29 cellular contexts compared by ENCODE assay signal in the genomic region with DNA sequence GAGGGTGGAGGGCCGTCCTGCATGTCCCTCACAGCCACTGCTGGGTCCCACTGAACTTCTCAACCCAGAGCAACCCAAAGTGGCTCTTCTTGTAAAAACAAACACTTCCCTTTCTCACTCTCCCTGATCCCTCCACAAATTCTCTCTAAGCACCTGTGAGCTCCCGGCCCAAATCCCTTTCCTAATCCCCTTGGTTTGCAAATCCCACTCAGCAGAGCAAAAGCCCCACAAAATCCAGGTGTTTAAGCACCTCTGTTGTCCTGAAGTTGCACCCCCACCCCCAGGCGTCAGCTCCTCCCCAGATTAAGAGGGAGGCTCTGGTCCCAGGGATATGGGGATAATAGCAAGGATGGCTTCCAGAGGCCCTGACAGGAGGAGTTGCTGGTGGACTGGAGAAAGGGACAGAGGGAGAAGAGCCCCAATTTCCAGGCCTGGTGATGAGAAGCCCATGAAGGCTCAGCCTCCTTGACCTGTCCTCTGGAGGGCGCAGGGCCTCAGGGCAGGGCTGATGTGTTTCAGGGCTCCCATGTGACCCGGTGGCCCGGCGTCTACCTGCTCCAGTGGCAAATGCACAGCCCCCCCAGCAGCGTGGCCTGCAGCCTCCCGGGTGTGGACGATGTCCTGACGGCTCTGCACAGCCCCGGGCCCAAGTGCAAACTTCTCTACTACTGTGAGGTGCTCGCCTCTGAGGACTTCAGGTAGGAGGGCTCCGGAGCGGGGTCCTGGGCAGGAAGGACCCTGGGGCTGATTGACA. TPM values are rescaled to one million over a fixed set of nuclear protein-coding genes. Genes with fewer than 3 reads are reported as not detected.
DNase-seq lines count a peak whose midpoint lies in the region; TF ChIP-seq lines count a peak whose summit lies in the region.
"Had no signal": no experiment of that assay in that cellular context is flagged by ENCODE, and none has a peak within 500 bp of the region (broad histone marks: within the 10 kb centered on the region; RNA-seq: fewer than 3 reads in every experiment).

No MANE protein-coding gene starts in this region.

- H4K5ac ChIP-seq in H9 (ENCODE audit: insufficient read length, low read depth, low read length) = no peak overlapping the region

- H3K27ac ChIP-seq in H9 (ENCODE audit: insufficient read length, low read depth, low read length) = no peak overlapping the region
- H3K27ac ChIP-seq in WERI-Rb-1 = no peak overlapping the region
- H3K27ac ChIP-seq in neural progenitor cell = no peak overlapping the region
- H3K27ac ChIP-seq: esophagus squamous epithelium, heart right ventricle, HL-60, lower lobe of right lung, pancreas, skin epidermis, upper lobe of right lung had no signal

- H2BK15ac ChIP-seq in H9 (ENCODE audit: low read depth, low read length) = no peak overlapping the region

- H3K9me3 Mint-ChIP-seq in H9 = peaks cover 2 to 4% of the 10 kb centered on the region in 2 experiments; a peak in 3 of 5 replicates
- no peaks in the 10 kb centered on the region for H3K9me3 Mint-ChIP-seq in neural progenitor cell
- H3K9me3 Mint-ChIP-seq: nephron progenitor cell; T-helper 1 cell treated with Interleukin-12 subunit alpha and Interleukin-12 subunit beta and Interleukin-4 antibody, amounts not matched to agents 30 μg/mL and 1 μg/mL, for 36 hours had no signal

- 0 out of 3 replicates have a peak, but pooled peaks have one; percentile 8 for TF ChIP-seq CTCF in GM12872 (IDR thresholded peaks at IDR 0.05; ENCODE audit: insufficient read depth, low read depth, low read length)
- TF ChIP-seq CTCF in H9 (conservative IDR thresholded peaks at IDR 0.05) = peak; percentile 33; the same call in 1 of the 3 replicates
- peak; percentile 39 for TF ChIP-seq CTCF in WERI-Rb-1 (IDR thresholded peaks at IDR 0.05; ENCODE audit: low read depth, low read length)
- TF ChIP-seq CTCF in neural progenitor cell (IDR thresholded peaks at IDR 0.05) = no peak
- no peak for TF ChIP-seq CTCF in foreskin fibroblast (IDR thresholded peaks at IDR 0.05; ENCODE audit: low read depth, low read length)

- H3K4me1 Mint-ChIP-seq in H9 (peaks cover 15 to 20% of the 10 kb centered on the region in 2 experiments), neural progenitor cell (no peaks in the 10 kb centered on the region)
- H3K4me1 Mint-ChIP-seq: activated CD8-positive, alpha-beta memory T cell treated with anti-CD3 and anti-CD28 coated beads, Interleukin-2, amount 10 ng/mL, durations not matched to agents 7 days and 5 days had no signal

- no peak overlapping the region for H3T11ph ChIP-seq in H9 (ENCODE audit: low read length)

- H3K79me2 ChIP-seq in H9 (ENCODE audit: insufficient read depth, low read length) (no peaks in the 10 kb centered on the region), neural progenitor cell (ENCODE audit: low read depth) (no peaks in the 10 kb centered on the region)

- no peak overlapping the region for H2BK20ac ChIP-seq in H9 (ENCODE audit: low read depth, low read length, poor library complexity, severe bottlenecking)

- no peaks in the 10 kb centered on the region; the same call in 1 of the 2 replicates for H3K27me3 Mint-ChIP-seq in H9 (ENCODE audit: low read depth)
- H3K27me3 Mint-ChIP-seq in neural progenitor cell (ENCODE audit: insufficient read depth, low read depth) = peaks cover 6% of the 10 kb centered on the region
- H3K27me3 Mint-ChIP-seq: activated CD8-positive, alpha-beta memory T cell treated with anti-CD3 and anti-CD28 coated beads, Interleukin-2, amount 10 ng/mL, durations not matched to agents 7 days and 5 days had no signal

- H3K36me3 ChIP-seq in WERI-Rb-1 (no peaks in the 10 kb centered on the region), neural progenitor cell (no peaks in the 10 kb centered on the region)
- H3K36me3 ChIP-seq: esophagus squamous epithelium, lower lobe of right lung, pancreas, upper lobe of right lung had no signal

- no peak overlapping the region for H2BK120ac ChIP-seq in H9 (ENCODE audit: low read depth, low read length, poor library complexity, severe bottlenecking)

- no peaks in the 10 kb centered on the region for H3K79me1 ChIP-seq in H9 (ENCODE audit: insufficient read depth, low read depth, low read length, poor library complexity, severe bottlenecking)

- WGBS in H9 (ENCODE audit: extremely low coverage, insufficient read length, low lambda C conversion rate) = no CpG with 5 or more reads among the region's 15 CpGs

- H3K27ac Mint-ChIP-seq in H9 (peak overlapping the region in 2 of 3 experiments; percentile 71 to 94; a peak in 3 of 7 replicates), neural progenitor cell (peak overlapping the region; percentile 25)
- H3K27ac Mint-ChIP-seq: activated CD8-positive, alpha-beta memory T cell treated with anti-CD3 and anti-CD28 coated beads, Interleukin-2, amount 10 ng/mL, durations not matched to agents 7 days and 5 days; T-helper 1 cell treated with Interleukin-12 subunit alpha and Interleukin-12 subunit beta and Interleukin-4 antibody, amounts not matched to agents 30 μg/mL and 1 μg/mL, for 36 hours had no signal

- no peak overlapping the region for H3K23ac ChIP-seq in H9 (ENCODE audit: insufficient read length, low read depth, low read length)

- no peak overlapping the region for H3K4ac ChIP-seq in H9 (ENCODE audit: low read depth, low read length)

- no peak overlapping the region for H2AK5ac ChIP-seq in H9 (ENCODE audit: insufficient read length, low read length)

- no peak overlapping the region for H2BK5ac ChIP-seq in H9 (ENCODE audit: insufficient read length, low read length)

- no peak overlapping the region for H4K8ac ChIP-seq in H9 (replicated peaks; ENCODE audit: insufficient read length, low read depth, low read length)

- H3K9ac ChIP-seq in H9 (ENCODE audit: extremely low read depth, insufficient read length, low read length) = no peak overlapping the region
- no peak overlapping the region for H3K9ac ChIP-seq in neural progenitor cell

- peaks cover 8% of the 10 kb centered on the region for H3F3A ChIP-seq in neural progenitor cell (ENCODE audit: low read depth)

- H4K20me1 ChIP-seq in H9 (ENCODE audit: control insufficient read depth, insufficient read depth, insufficient read length) (no peaks in the 10 kb centered on the region), neural progenitor cell (ENCODE audit: low read depth) (no peaks in the 10 kb centered on the region)

- H3K9me3 ChIP-seq in H9 (ENCODE audit: control insufficient read depth, low read depth, low read length) = no peaks in the 10 kb centered on the region
- no peaks in the 10 kb centered on the region for H3K9me3 ChIP-seq in WERI-Rb-1 (ENCODE audit: severe bottlenecking)
- no peaks in the 10 kb centered on the region for H3K9me3 ChIP-seq in neural progenitor cell (ENCODE audit: low read depth)
- H3K9me3 ChIP-seq: esophagus squamous epithelium, heart right ventricle, lower lobe of right lung, pancreas, upper lobe of right lung had no signal

- DNase-seq in H9 (peak; percentile 64), WERI-Rb-1 (peak; percentile 85), neural progenitor cell (ENCODE audit: low spot score) (peak; percentile 46), hippocampal formation (lab: John Stamatoyannopoulos, UW) (no peak), NCI-H187 treated with DMSO at 0.1 percent for 48 hours (lab: John Stamatoyannopoulos, UW) (no peak), foreskin fibroblast (no peak), NCI-H2029 treated with DMSO at 0.1 percent for 48 hours (lab: John Stamatoyannopoulos, UW) (no peak)
- DNase-seq: activated CD8-positive, alpha-beta memory T cell treated with anti-CD3 and anti-CD28 coated beads, Interleukin-2, amount 10 ng/mL, durations not matched to agents 7 days and 5 days; activated T-cell treated with anti-CD3 and anti-CD28 coated beads, Interleukin-2, amount 50 U/mL, for 48 hours; central memory CD4-positive, alpha-beta T cell; DMS153; esophagus squamous epithelium; HCEC 1CT; heart right ventricle; lower lobe of right lung; NCI-H1417; NCI-H2081 treated with DMSO at 0.1 percent for 48 hours; NCI-H226; NCI-H526 treated with DMSO at 0.1 percent for 48 hours; nephron progenitor cell; retina; stimulated activated naive CD4-positive, alpha-beta T cell; upper lobe of right lung had no signal

- H3K4me3 Mint-ChIP-seq in H9 (no peak overlapping the region), neural progenitor cell (no peak overlapping the region)
- H3K4me3 Mint-ChIP-seq: activated CD8-positive, alpha-beta memory T cell treated with anti-CD3 and anti-CD28 coated beads, Interleukin-2, amount 10 ng/mL, durations not matched to agents 7 days and 5 days; nephron progenitor cell; T-helper 1 cell treated with Interleukin-12 subunit alpha and Interleukin-12 subunit beta and Interleukin-4 antibody, amounts not matched to agents 30 μg/mL and 1 μg/mL, for 36 hours had no signal

- no peak overlapping the region for H3K18ac ChIP-seq in H9 (ENCODE audit: insufficient read length, low read depth, low read length)

- H3K23me2 ChIP-seq in H9 (ENCODE audit: insufficient read length, low read depth, low read length, poor library complexity, severe bottlenecking) = no peaks in the 10 kb centered on the region

- H2BK12ac ChIP-seq in H9 (ENCODE audit: insufficient read length, low read depth, low read length) = no peak overlapping the region

- H3K4me3 ChIP-seq in WERI-Rb-1 (ENCODE audit: low read depth, low read length) (no peak overlapping the region), neural progenitor cell (no peak overlapping the region), foreskin fibroblast (ENCODE audit: low read depth in 1 of 2, low read length in 2 of 2) (no peak overlapping the region)
- H3K4me3 ChIP-seq: esophagus squamous epithelium, heart right ventricle, lower lobe of right lung, pancreas, skin epidermis, upper lobe of right lung had no signal

- no peaks in the 10 kb centered on the region for H3K27me3 ChIP-seq in H9 (ENCODE audit: insufficient read depth, low read length)
- H3K27me3 ChIP-seq in WERI-Rb-1 (ENCODE audit: insufficient read depth, low read depth, severe bottlenecking) = no peaks in the 10 kb centered on the region
- no peaks in the 10 kb centered on the region for H3K27me3 ChIP-seq in neural progenitor cell
- H3K27me3 ChIP-seq: pancreas, upper lobe of right lung had no signal

- no peak overlapping the region for H3K56ac ChIP-seq in H9 (ENCODE audit: insufficient read length, low read depth, low read length)

- H3K4me2 ChIP-seq in H9 (ENCODE audit: insufficient read depth, insufficient read length, low read length) (no peak overlapping the region), neural progenitor cell (peak overlapping the region; percentile 44)

- no peak overlapping the region for H4K91ac ChIP-seq in H9 (ENCODE audit: insufficient read length, low read depth, low read length)

- H3K36me3 Mint-ChIP-seq in H9 (ENCODE audit: insufficient read depth in 1 of 3, low read depth in 3 of 3) (peaks cover 0 to 8% (median 2%) of the 10 kb centered on the region in 3 experiments; a peak in 4 of 7 replicates), neural progenitor cell (no peaks in the 10 kb centered on the region)
- H3K36me3 Mint-ChIP-seq: activated CD8-positive, alpha-beta memory T cell treated with anti-CD3 and anti-CD28 coated beads, Interleukin-2, amount 10 ng/mL, durations not matched to agents 7 days and 5 days had no signal

- H2AFZ ChIP-seq in H9 (ENCODE audit: low read length) = no peak overlapping the region
- H2AFZ ChIP-seq in neural progenitor cell (replicated peaks) = no peak overlapping the region

- H3K4me1 ChIP-seq in H9 (ENCODE audit: insufficient read depth, low read length) (no peaks in the 10 kb centered on the region), neural progenitor cell (peaks cover 9% of the 10 kb centered on the region)
- H3K4me1 ChIP-seq: esophagus squamous epithelium, lower lobe of right lung, pancreas, upper lobe of right lung had no signal

- H3K14ac ChIP-seq in H9 (ENCODE audit: insufficient read depth, low read length) = no peak overlapping the region

RNA-seq across cellular contexts. Expression of a gene that starts 23.0 kb away (rescaled TPM):
- total RNA-seq in H9 (2021) (12.1 and 12.7 TPM in 2 replicates), neural progenitor cell (ENCODE audit: low replicate concordance) (3.3 and 19.9 TPM in 2 replicates)

RNA-seq across cellular contexts. Expression of a gene that starts 52.6 kb away (rescaled TPM):
- total RNA-seq in H9 (2021) = 3.2 and 4.1 TPM in 2 replicates
- total RNA-seq in neural progenitor cell (ENCODE audit: low replicate concordance) = 0.41 and 0.65 TPM in 2 replicates
- total RNA-seq: activated CD8-positive, alpha-beta memory T cell treated with anti-CD3 and anti-CD28 coated beads, Interleukin-2, amount 10 ng/mL, durations not matched to agents 7 days and 5 days had no signal

RNA-seq across cellular contexts. Expression of a gene that starts 55.0 kb away (rescaled TPM):
- total RNA-seq in H9 (2021) = 2.0 and 2.5 TPM in 2 replicates
- 0.37 and 1.0 TPM in 2 replicates for total RNA-seq in neural progenitor cell (ENCODE audit: low replicate concordance)
- total RNA-seq: activated CD8-positive, alpha-beta memory T cell treated with anti-CD3 and anti-CD28 coated beads, Interleukin-2, amount 10 ng/mL, durations not matched to agents 7 days and 5 days; G401 had no signal

Comparison
In these comparisons a context has a peak if more than half of its experiments do, and no peak if none do; other contexts are left out.
1. CTCF ChIP-seq: peak in GM12872 (single experiment), H9 (single experiment) and WERI-Rb-1 (single experiment); none in neural progenitor cell (single experiment) and foreskin fibroblast (single experiment).
2. DNase-seq: peak in H9 (single experiment), WERI-Rb-1 (single experiment) and neural progenitor cell (single experiment); none in hippocampal formation (0 of 2), NCI-H187 treated with DMSO at 0.1 percent for 48 hours (single experiment), foreskin fibroblast (0 of 2) and NCI-H2029 treated with DMSO at 0.1 percent for 48 hours (single experiment).